ENCODE assay signal across 18 cellular contexts in genomic region chr3:16432714-16433113, GRCh38.
DNase-seq lines count a peak whose midpoint lies in the region; ATAC-seq lines count a peak whose summit lies in the region.
"Had no signal": no experiment of that assay in that cellular context is flagged by ENCODE, and none has a peak within 500 bp of the region (broad histone marks: within the 10 kb centered on the region; RNA-seq: fewer than 3 reads in every experiment).

No MANE protein-coding gene starts in this region.

- H3K4me3 Mint-ChIP-seq in activated T-cell treated with anti-CD3 and anti-CD28 coated beads, Interleukin-2, amount 50 U/mL, for 4 hours: no peak overlapping the region
- H3K4me3 Mint-ChIP-seq: CD8-positive, alpha-beta memory T cell; mesothelial cell of epicardium; stimulated activated naive CD8-positive, alpha-beta T cell treated with anti-CD3 and anti-CD28 coated beads, Interleukin-15, amount 100 ng/mL, for 72 hours; WTC11 had no signal

- peak overlapping the region in 2 of 11 experiments; percentile 1 to 12; a peak in 1 of 22 replicates for H3K27ac ChIP-seq in BLaER1 treated with 17β-estradiol and CSF1 and Interleukin-3, amounts not matched to agents 10 nM and 100 nM

- peaks cover 30 to 65% (median 42%) of the 10 kb centered on the region in 11 experiments for H3K36me3 ChIP-seq in BLaER1 treated with 17β-estradiol and CSF1 and Interleukin-3, amounts not matched to agents 10 nM and 100 nM

- no peak overlapping the region for H3K4me3 ChIP-seq in BLaER1 treated with 17β-estradiol and CSF1 and Interleukin-3, amounts not matched to agents 10 nM and 100 nM

- H3K4me1 Mint-ChIP-seq in activated T-cell treated with anti-CD3 and anti-CD28 coated beads, Interleukin-2, amount 50 U/mL, for 4 hours (ENCODE audit: low read depth): peaks cover 11% of the 10 kb centered on the region

- DNase-seq in SW 1271 (lab: John Stamatoyannopoulos, UW): no peak
- no peak for DNase-seq in stimulated activated CD4-positive, alpha-beta T cell treated with anti-CD3 and anti-CD28 coated beads, Interleukin-15, amount 100 ng/mL, for 24 hours
- no peak for DNase-seq in activated T-cell treated with anti-CD3 and anti-CD28 coated beads, Interleukin-2, amount 50 U/mL, for 4 hours
- no peak for DNase-seq in 8988T
- DNase-seq: activated effector memory CD4-positive, alpha-beta T cell treated with Interleukin-2 at 50 U/mL for 16 hours; CD8-positive, alpha-beta memory T cell; KG1; NCI-H1092 treated with DMSO at 0.1 percent for 48 hours; RPMI8226; stimulated activated CD4-positive, alpha-beta T cell treated with anti-CD3 and anti-CD28 coated beads, Interleukin-12 subunit alpha, Interleukin-12 subunit beta, amount 100 ng/mL, for 4 hours; stimulated activated naive CD8-positive, alpha-beta T cell treated with anti-CD3 and anti-CD28 coated beads, Interleukin-15, amount 100 ng/mL, for 72 hours; T-helper 1 cell had no signal

- H3K4me1 ChIP-seq in BLaER1 treated with 17β-estradiol and CSF1 and Interleukin-3, amounts not matched to agents 10 nM and 100 nM: peaks cover 33 to 60% (median 54%) of the 10 kb centered on the region in 10 experiments

- ATAC-seq in GM18511 (IDR thresholded peaks at IDR 0.05; ENCODE audit: unreplicated experiment) (peak; percentile 36), GM21423 (IDR thresholded peaks at IDR 0.05; ENCODE audit: unreplicated experiment) (peak; percentile 25), HG03571 (IDR thresholded peaks at IDR 0.05; ENCODE audit: unreplicated experiment) (peak; percentile 27)
- ATAC-seq in activated T-cell treated with anti-CD3 and anti-CD28 coated beads, Interleukin-2, amount 50 U/mL, for 4 hours: no peak
- ATAC-seq: stimulated activated naive CD8-positive, alpha-beta T cell treated with anti-CD3 and anti-CD28 coated beads, Interleukin-15, amount 100 ng/mL, for 72 hours; WTC11 had no signal

- H3K9me3 ChIP-seq in BLaER1 treated with 17β-estradiol and CSF1 and Interleukin-3, amounts not matched to agents 10 nM and 100 nM (replicated peaks in 1 of 11): peaks cover 0 to 6% (median 0%) of the 10 kb centered on the region in 11 experiments; a peak in 1 of 22 replicates

- H3K36me3 Mint-ChIP-seq in activated T-cell treated with anti-CD3 and anti-CD28 coated beads, Interleukin-2, amount 50 U/mL, for 4 hours (ENCODE audit: insufficient read depth): peaks cover 24% of the 10 kb centered on the region
- H3K36me3 Mint-ChIP-seq: mesothelial cell of epicardium, WTC11 had no signal

- H3K4me2 ChIP-seq in BLaER1 treated with 17β-estradiol and CSF1 and Interleukin-3, amounts not matched to agents 10 nM and 100 nM: peak overlapping the region in 8 of 11 experiments; percentile 74 to 92 (median 83); a peak in 16 of 22 replicates

- no peak overlapping the region for H3K9ac ChIP-seq in BLaER1 treated with 17β-estradiol and CSF1 and Interleukin-3, amounts not matched to agents 10 nM and 100 nM

- no peaks in the 10 kb centered on the region for H3K27me3 ChIP-seq in BLaER1 treated with 17β-estradiol and CSF1 and Interleukin-3, amounts not matched to agents 10 nM and 100 nM

- no peaks in the 10 kb centered on the region for H3K9me3 Mint-ChIP-seq in activated T-cell treated with anti-CD3 and anti-CD28 coated beads, Interleukin-2, amount 50 U/mL, for 4 hours
- H3K9me3 Mint-ChIP-seq: CD8-positive, alpha-beta memory T cell; mesothelial cell of epicardium; stimulated activated naive CD8-positive, alpha-beta T cell treated with anti-CD3 and anti-CD28 coated beads, Interleukin-15, amount 100 ng/mL, for 72 hours; WTC11 had no signal

- H3K27me3 Mint-ChIP-seq in activated T-cell treated with anti-CD3 and anti-CD28 coated beads, Interleukin-2, amount 50 U/mL, for 4 hours (ENCODE audit: low read depth): no peaks in the 10 kb centered on the region
- H3K27me3 Mint-ChIP-seq: CD8-positive, alpha-beta memory T cell; stimulated activated naive CD8-positive, alpha-beta T cell treated with anti-CD3 and anti-CD28 coated beads, Interleukin-15, amount 100 ng/mL, for 72 hours had no signal

- peaks cover 14 to 87% (median 55%) of the 10 kb centered on the region in 11 experiments; a peak in 20 of 22 replicates for H4K20me1 ChIP-seq in BLaER1 treated with 17β-estradiol and CSF1 and Interleukin-3, amounts not matched to agents 10 nM and 100 nM

Comparison
In these comparisons a context has a peak if more than half of its experiments do, and no peak if none do; other contexts are left out.
1. ATAC-seq: peak in GM18511 (single experiment), GM21423 (single experiment) and HG03571 (single experiment); none in activated T-cell treated with anti-CD3 and anti-CD28 coated beads, Interleukin-2, amount 50 U/mL, for 4 hours (0 of 2).